Comparison of ENCODE assay signal across 26 cellular contexts in genomic region chr7:39527296-39527695, GRCh38. TPM values are rescaled to one million over a fixed set of nuclear protein-coding genes. Genes with fewer than 3 reads are reported as not detected.
A peak's percentile ranks its signal among the peaks of the same experiment; 100 is the strongest.
DNase-seq lines count a peak whose midpoint lies in the region; ATAC-seq and TF ChIP-seq lines count a peak whose summit lies in the region.
"Had no signal": no experiment of that assay in that cellular context is flagged by ENCODE, and none has a peak within 500 bp of the region (broad histone marks: within the 10 kb centered on the region; RNA-seq: fewer than 3 reads in every experiment).

No MANE protein-coding gene starts in this region.

- ATAC-seq in GM18517 (IDR thresholded peaks at IDR 0.05; ENCODE audit: unreplicated experiment) (no peak), GM19395 (IDR thresholded peaks at IDR 0.05; ENCODE audit: unreplicated experiment) (no peak), HG03460 (IDR thresholded peaks at IDR 0.05; ENCODE audit: unreplicated experiment) (no peak)
- ATAC-seq: activated CD4-positive, alpha-beta T cell treated with anti-CD3 and anti-CD28 coated beads for 36 hours; activated CD8-positive, alpha-beta T cell treated with anti-CD3 and anti-CD28 coated beads for 36 hours; activated T-helper 17 cell treated with anti-CD3 and anti-CD28 coated beads, Interleukin-2, amount 50 U/mL, for 72 hours; Panc1; stimulated activated memory B cell treated with anti-CD40 and anti-IgM and Interleukin-4, amounts not matched to agents 10 μg/mL and 1 μg/mL and 100 μg/mL, for 72 hours had no signal

- H3K4me3 ChIP-seq in cardiac fibroblast (replicated peaks in 1 of 2; ENCODE audit: low read depth in 2 of 2, low read length in 2 of 2) = no peak overlapping the region
- H3K4me3 ChIP-seq: skin epidermis, transverse colon had no signal

- TF ChIP-seq CTCF in cardiac fibroblast (IDR thresholded peaks at IDR 0.05; ENCODE audit: low read depth, low read length) = no peak

- DNase-seq in NCI-H1105 treated with DMSO at 0.1 percent for 48 hours (lab: John Stamatoyannopoulos, UW) = peak; percentile 25
- DNase-seq in NCI-H1105 (lab: John Stamatoyannopoulos, UW) = no peak
- peak; percentile 29 for DNase-seq in NCI-H2029 (lab: John Stamatoyannopoulos, UW)
- DNase-seq in cardiac fibroblast (ENCODE audit: low read depth in 2 of 2) = peak; percentile 6 to 66
- DNase-seq in lung microvascular endothelial cell (ENCODE audit: low read depth in 2 of 2) = peak; percentile 12 to 29
- DNase-seq: 8988T; activated CD4-positive, alpha-beta T cell treated with anti-CD3 and anti-CD28 coated beads for 36 hours; activated CD8-positive, alpha-beta T cell treated with anti-CD3 and anti-CD28 coated beads for 36 hours; activated naive CD4-positive, alpha-beta T cell treated with anti-CD3 and anti-CD28 coated beads, Interleukin-2, amount 50 U/mL, for 16 hours; Caco-2; GOT3; HFFc6; immature natural killer cell; NCI-H2081; NCI-H524; nephron progenitor cell; SIG-M5; T-helper 9 cell; transverse colon had no signal

RNA-seq across cellular contexts. Expression of gene YAE1, which starts 38.9 kb away (rescaled TPM):
- total RNA-seq in lung microvascular endothelial cell = 13.1 and 18.3 TPM in 2 replicates
